ENCODE assay signal across 32 cellular contexts in the genomic region with DNA sequence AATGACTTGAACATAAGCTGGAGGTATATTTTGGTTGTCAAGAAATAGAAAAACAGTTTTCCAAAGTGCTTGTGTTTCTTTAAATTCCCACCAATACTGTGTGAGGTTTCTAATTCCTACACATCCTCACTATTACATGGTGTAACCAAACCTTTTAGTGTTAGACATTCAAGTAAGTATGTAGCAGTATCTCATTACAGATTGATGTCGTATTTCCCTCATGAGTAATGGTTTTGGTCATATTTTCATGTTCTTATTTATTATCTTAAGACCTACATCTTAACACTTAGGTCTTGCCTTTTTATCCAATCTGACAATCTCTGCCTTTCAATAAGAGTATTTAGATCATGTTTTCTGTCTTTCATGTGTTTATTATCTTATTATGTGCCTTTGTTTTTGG.
"Had no signal": no experiment of that assay in that cellular context is flagged by ENCODE, and none has a peak within 500 bp of the region (broad histone marks: within the 10 kb centered on the region; RNA-seq: fewer than 3 reads in every experiment).

No MANE protein-coding gene starts in this region.

- DNase-seq: activated CD4-positive, alpha-beta T cell treated with anti-CD3 and anti-CD28 coated beads for 48 hours; activated CD4-positive, alpha-beta T cell treated with anti-CD3 and anti-CD28 coated beads, Interleukin-2, amount 50 U/mL, for 48 hours; activated CD8-positive, alpha-beta memory T cell treated with anti-CD3 and anti-CD28 coated beads for 24 hours; activated effector memory CD4-positive, alpha-beta T cell treated with anti-CD3 and anti-CD28 coated beads, Interleukin-2, amount 50 U/mL, for 16 hours; activated naive CD4-positive, alpha-beta T cell treated with anti-CD3 and anti-CD28 coated beads for 36 hours; activated naive CD8-positive, alpha-beta T cell treated with anti-CD3 and anti-CD28 coated beads for 36 hours; activated T-cell treated with anti-CD3 and anti-CD28 coated beads, Interleukin-2, amount 50 U/mL, for 1 hour; amniotic stem cell; dermis blood vessel endothelial cell; effector CD4-positive, alpha-beta T cell; esophagus squamous epithelium; heart left ventricle; left lung; mesendoderm; pancreas; psoas muscle; sigmoid colon; spleen; stimulated activated naive CD4-positive, alpha-beta T cell; SW 1271; T1000; tibial artery; WERI-Rb-1 had no signal

- H3K36me3 Mint-ChIP-seq: activated naive CD8-positive, alpha-beta T cell treated with anti-CD3 and anti-CD28 coated beads for 36 hours; natural killer cell treated with Interleukin-12 subunit alpha and Interleukin-12 subunit beta and Interleukin-15 and Interleukin-18, amount 100 ng/mL, for 72 hours had no signal

- H3K4me3 Mint-ChIP-seq: activated naive CD4-positive, alpha-beta T cell treated with anti-CD3 and anti-CD28 coated beads for 36 hours; activated naive CD8-positive, alpha-beta T cell treated with anti-CD3 and anti-CD28 coated beads for 36 hours; activated T-helper 1 cell treated with anti-CD3 and anti-CD28 coated beads, Interleukin-12 subunit alpha, Interleukin-12 subunit beta, Interleukin-2, Interleukin-4 antibody, amounts not matched to agents 30 ng/mL and 10 ng/mL and 1 ng/mL, durations not matched to agents 14 hours and 24 hours and 36 hours; central memory CD8-positive, alpha-beta T cell; natural killer cell treated with Interleukin-12 subunit alpha and Interleukin-12 subunit beta and Interleukin-15 and Interleukin-18, amount 100 ng/mL, for 72 hours; T-helper 1 cell treated with Interleukin-12 subunit alpha and Interleukin-12 subunit beta and Interleukin-4 antibody, amounts not matched to agents 30 μg/mL and 1 μg/mL, for 36 hours had no signal

- H3K4me3 ChIP-seq: breast epithelium, esophagus squamous epithelium, heart left ventricle, left lung, lung, pancreas, psoas muscle, sigmoid colon, spleen, suprapubic skin, tibial artery had no signal

- ATAC-seq: activated CD4-positive, CD25-positive, alpha-beta regulatory T cell treated with anti-CD3 and anti-CD28 coated beads, Interleukin-2, amount 50 U/mL, for 24 hours; foreskin keratinocyte; heart left ventricle; left lung; natural killer cell treated with Interleukin-12 subunit alpha and Interleukin-12 subunit beta and Interleukin-15 and Interleukin-18, amount 100 ng/mL, for 72 hours; pancreas; psoas muscle had no signal

- H3K4me1 Mint-ChIP-seq: activated naive CD8-positive, alpha-beta T cell treated with anti-CD3 and anti-CD28 coated beads for 36 hours; central memory CD8-positive, alpha-beta T cell had no signal

- H3K27ac Mint-ChIP-seq: activated naive CD4-positive, alpha-beta T cell treated with anti-CD3 and anti-CD28 coated beads for 36 hours; activated naive CD8-positive, alpha-beta T cell treated with anti-CD3 and anti-CD28 coated beads for 36 hours; activated T-helper 1 cell treated with anti-CD3 and anti-CD28 coated beads, Interleukin-12 subunit alpha, Interleukin-12 subunit beta, Interleukin-2, Interleukin-4 antibody, amounts not matched to agents 30 ng/mL and 10 ng/mL and 1 ng/mL, durations not matched to agents 14 hours and 24 hours and 36 hours; natural killer cell treated with Interleukin-12 subunit alpha and Interleukin-12 subunit beta and Interleukin-15 and Interleukin-18, amount 100 ng/mL, for 72 hours; T-helper 1 cell treated with Interleukin-12 subunit alpha and Interleukin-12 subunit beta and Interleukin-4 antibody, amounts not matched to agents 30 μg/mL and 1 μg/mL, for 36 hours had no signal

- H3K27me3 Mint-ChIP-seq: activated naive CD8-positive, alpha-beta T cell treated with anti-CD3 and anti-CD28 coated beads for 36 hours; central memory CD8-positive, alpha-beta T cell; natural killer cell treated with Interleukin-12 subunit alpha and Interleukin-12 subunit beta and Interleukin-15 and Interleukin-18, amount 100 ng/mL, for 72 hours had no signal

- H3K36me3 ChIP-seq: breast epithelium, esophagus squamous epithelium, heart left ventricle, left lung, pancreas, sigmoid colon, spleen, suprapubic skin, tibial artery, WERI-Rb-1 had no signal

- H3K27me3 ChIP-seq: breast epithelium, esophagus squamous epithelium, foreskin keratinocyte, heart left ventricle, left lung, pancreas, sigmoid colon, spleen, suprapubic skin, tibial artery had no signal

- H3K4me1 ChIP-seq: breast epithelium, esophagus squamous epithelium, foreskin keratinocyte, heart left ventricle, left lung, pancreas, psoas muscle, sigmoid colon, spleen, suprapubic skin, tibial artery had no signal

- H3K9me3 ChIP-seq: esophagus squamous epithelium, pancreas, psoas muscle, sigmoid colon, suprapubic skin, tibial artery had no signal
